In genomic region chr2:237674731-237675276, GRCh38 we compare ENCODE assay signal across 8 cellular contexts. TPM values are rescaled to one million over a fixed set of nuclear protein-coding genes. Genes with fewer than 3 reads are reported as not detected.
A peak's percentile ranks its signal among the peaks of the same experiment; 100 is the strongest.
DNase-seq lines count a peak whose midpoint lies in the region; ATAC-seq, FAIRE-seq and TF ChIP-seq lines count a peak whose summit lies in the region.

No MANE protein-coding gene starts in this region.

- H3K27me3 ChIP-seq in DND-41 (ENCODE audit: insufficient read depth, low read length, poor library complexity), result peaks cover 3% of the 10 kb centered on the region
- H3K27me3 ChIP-seq in ascending aorta, result no peaks in the 10 kb centered on the region
- H3K27me3 ChIP-seq in iPS-20b (ENCODE audit: insufficient read depth, low read length), result no peaks in the 10 kb centered on the region
- H3K27me3 ChIP-seq in small intestine (ENCODE audit: control insufficient read depth in 2 of 2, insufficient read depth in 2 of 2, low read length in 2 of 2), result no peaks in the 10 kb centered on the region

- H3K27ac ChIP-seq in DND-41 (ENCODE audit: low read length), result peak overlapping the region; percentile 80
- peak overlapping the region; percentile 83 to 86 for H3K27ac ChIP-seq in ascending aorta
- H3K27ac ChIP-seq in iPS-20b (ENCODE audit: low read length), result no peak overlapping the region
- H3K27ac ChIP-seq in small intestine (ENCODE audit: low read depth in 1 of 2, low read length in 1 of 2), result peak overlapping the region; percentile 3 to 90

- peak overlapping the region; percentile 92 for H2AFZ ChIP-seq in DND-41 (ENCODE audit: low read depth, low read length)

- H3K9ac ChIP-seq in DND-41 (ENCODE audit: low read depth, low read length) (peak overlapping the region; percentile 60), iPS-20b (ENCODE audit: low read depth, low read length) (peak overlapping the region; percentile 69; the same call in 1 of the 2 replicates)

- H3K36me3 ChIP-seq in DND-41 (ENCODE audit: insufficient read depth, low read length) (no peaks in the 10 kb centered on the region), ascending aorta (peaks cover 0 to 7% of the 10 kb centered on the region in 2 donors), iPS-20b (ENCODE audit: insufficient read depth, low read depth, low read length) (no peaks in the 10 kb centered on the region), small intestine (ENCODE audit: control insufficient read depth in 2 of 2, insufficient read depth in 2 of 2, low read length in 2 of 2) (no peaks in the 10 kb centered on the region)

- peak overlapping the region; percentile 90 for H3K4me2 ChIP-seq in DND-41 (ENCODE audit: insufficient read depth, low read length)

- intact Hi-C loops in ascending aorta (cut with DNase I), result loop anchor here (5.0 kb wide), 2 partner anchors 67 to 78 kb away; no protein-coding TSS in a partner anchor

- TF ChIP-seq CTCF in DND-41 (IDR thresholded peaks at IDR 0.05; ENCODE audit: borderline replicate concordance, extremely low read depth, low read length, poor library complexity, severe bottlenecking) (no peak), ascending aorta (IDR thresholded peaks at IDR 0.05) (peak in 1 of 3 experiments; percentile 26)

- in situ Hi-C loops in KBM-7 (cut with MboI; ENCODE audit: low pct_unique_long_range_greater_than_20kb, low sequenced_read_pairs), result no loop called here

- FAIRE-seq in small intestine (lab: Jason Lieb, UNC), result no peak

- ATAC-seq in DND-41 (ENCODE audit: insufficient read depth, low read depth), result peak; percentile 71
- ATAC-seq in GM21723 (IDR thresholded peaks at IDR 0.05; ENCODE audit: unreplicated experiment), result peak; percentile 84

- POLR2A ChIA-PET in HEK293T (lab: Yijun Ruan, JAX), result no interaction called here

- H3K79me2 ChIP-seq in DND-41 (ENCODE audit: insufficient read depth, low read length), result no peaks in the 10 kb centered on the region

- peak; percentile 81 for DNase-seq in DND-41
- peak; percentile 98 for DNase-seq in KBM-7
- DNase-seq in T-helper 1 cell, result peak; percentile 77 to 87 (median 84)
- DNase-seq in ascending aorta (ENCODE audit: low spot score in 2 of 2), result peak; percentile 83 to 95
- DNase-seq in small intestine, result peak; percentile 73
- no peak for DNase-seq in HEK293T (ENCODE audit: extremely low spot score)

- no peaks in the 10 kb centered on the region for H3K9me3 ChIP-seq in DND-41 (ENCODE audit: insufficient read depth, low read length, severe bottlenecking)
- no peaks in the 10 kb centered on the region for H3K9me3 ChIP-seq in ascending aorta
- no peaks in the 10 kb centered on the region for H3K9me3 ChIP-seq in iPS-20b (ENCODE audit: insufficient read depth, low read depth, low read length)
- no peaks in the 10 kb centered on the region for H3K9me3 ChIP-seq in small intestine (ENCODE audit: control insufficient read depth, low read depth)

- peak overlapping the region in 1 of 2 experiments; percentile 63; a peak in 2 of 4 replicates for H3K4me3 ChIP-seq in DND-41 (ENCODE audit: low read depth in 1 of 2, low read length in 2 of 2)
- H3K4me3 ChIP-seq in ascending aorta, result peak overlapping the region; percentile 32 to 57
- peak overlapping the region; percentile 38; the same call in 1 of the 2 replicates for H3K4me3 ChIP-seq in iPS-20b (ENCODE audit: low read length)
- peak overlapping the region in 1 of 2 donors; percentile 17 for H3K4me3 ChIP-seq in small intestine (ENCODE audit: low read depth in 1 of 2, low read length in 2 of 2)

- WGBS in small intestine, 3 donors, result 17 to 24% (median 23%) methylated on average over 17 of the region's 17 CpGs

- H4K20me1 ChIP-seq in DND-41 (ENCODE audit: insufficient read depth, low read length), result no peaks in the 10 kb centered on the region

- CTCF ChIA-PET in HEK293T (lab: Yijun Ruan, JAX), result interaction anchor here (0.7 to 1.6 kb wide), 4 partner anchors 11 to 74 kb away, joined by 3 to 4 read pairs (median 4); no protein-coding TSS in a partner anchor

- peaks cover 32% of the 10 kb centered on the region for H3K4me1 ChIP-seq in DND-41 (ENCODE audit: insufficient read depth, low read length)
- H3K4me1 ChIP-seq in ascending aorta, result peaks cover 14 to 59% of the 10 kb centered on the region in 2 donors
- H3K4me1 ChIP-seq in iPS-20b (ENCODE audit: insufficient read depth, low read length), result peaks cover 16% of the 10 kb centered on the region; the same call in 1 of the 2 replicates
- peaks cover 0 to 2% of the 10 kb centered on the region in 2 donors for H3K4me1 ChIP-seq in small intestine (ENCODE audit: control insufficient read depth in 2 of 2, insufficient read depth in 1 of 2, low read depth in 1 of 2, low read length in 1 of 2)

TF ChIP-seq in HEK293T, 16 proteins besides CTCF, POLR2A, EP300 and RAD21:
- no peak for TF ChIP-seq FOXA1 (IDR thresholded peaks at IDR 0.05)
- TF ChIP-seq PKNOX1 (IDR thresholded peaks at IDR 0.05), result no peak
- no peak for TF ChIP-seq SP1 (IDR thresholded peaks at IDR 0.05)
- TF ChIP-seq FOXK2 (IDR thresholded peaks at IDR 0.05), result no peak

RNA-seq across cellular contexts. Expression of gene LRRFIP1, which starts 47.4 kb away (rescaled TPM):
- total RNA-seq in ascending aorta, result 133 TPM
- polyA plus RNA-seq in small intestine, result 10 to 100 TPM; 46.0 to 76.7 (median 53.0) TPM
